In the genomic region with DNA sequence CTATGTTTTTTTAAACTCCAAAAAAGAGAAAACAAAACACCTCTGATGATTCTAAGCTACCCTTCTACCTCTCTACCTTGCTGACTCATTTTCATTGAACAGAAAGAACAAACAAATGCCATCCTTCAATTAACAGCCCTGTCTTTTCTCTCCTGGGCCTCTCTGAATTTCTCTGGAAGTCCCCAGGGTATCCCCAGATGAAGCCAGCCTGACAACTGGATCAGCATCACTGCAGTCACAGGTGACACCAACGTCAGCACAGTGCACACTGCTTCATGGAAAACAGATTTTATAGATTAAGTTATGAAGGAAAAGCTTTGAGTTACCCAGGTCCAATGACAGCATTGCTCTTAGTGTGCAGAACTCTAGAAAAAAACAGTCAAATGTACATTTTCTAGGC, we compare ENCODE assay signal across 29 cellular contexts. TPM values are rescaled to one million over a fixed set of nuclear protein-coding genes. Genes with fewer than 3 reads are reported as not detected.
DNase-seq lines count a peak whose midpoint lies in the region; ATAC-seq and TF ChIP-seq lines count a peak whose summit lies in the region.
"Had no signal": no experiment of that assay in that cellular context is flagged by ENCODE, and none has a peak within 500 bp of the region (broad histone marks: within the 10 kb centered on the region; RNA-seq: fewer than 3 reads in every experiment).

No MANE protein-coding gene starts in this region.

- peak; percentile 45 for ATAC-seq in activated CD8-positive, alpha-beta T cell treated with anti-CD3 and anti-CD28 coated beads for 36 hours
- no peak for ATAC-seq in activated CD8-positive, alpha-beta T cell treated with anti-CD3 and anti-CD28 coated beads, Interleukin-2, amount 10 ng/mL, durations not matched to agents 7 days and 5 days
- peak; percentile 74 for ATAC-seq in GM18868 (IDR thresholded peaks at IDR 0.05; ENCODE audit: unreplicated experiment)
- ATAC-seq in T-helper 17 cell, result peak; percentile 46
- no peak for ATAC-seq in stimulated activated effector memory CD8-positive, alpha-beta T cell treated with anti-CD3 and anti-CD28 coated beads, Interleukin-12 subunit alpha, Interleukin-12 subunit beta, amount 100 ng/mL, for 72 hours
- no peak for ATAC-seq in GM21367 (IDR thresholded peaks at IDR 0.05; ENCODE audit: unreplicated experiment)
- ATAC-seq: CD8-positive, alpha-beta T cell; gastroesophageal sphincter; lower lobe of right lung; naive thymus-derived CD8-positive, alpha-beta T cell; PC-3 had no signal

- no peak for TF ChIP-seq CTCF in activated CD8-positive, alpha-beta T cell treated with anti-CD3 and anti-CD28 coated beads for 36 hours (IDR thresholded peaks at IDR 0.05)

- peak; percentile 41 for DNase-seq in activated CD8-positive, alpha-beta T cell treated with anti-CD3 and anti-CD28 coated beads for 36 hours
- DNase-seq in activated CD8-positive, alpha-beta T cell treated with anti-CD3 and anti-CD28 coated beads, Interleukin-2, amount 10 ng/mL, durations not matched to agents 7 days and 5 days, result no peak
- DNase-seq in T-helper 17 cell (no peak), G401 (ENCODE audit: low spot score) (no peak)
- DNase-seq in stimulated activated effector memory CD8-positive, alpha-beta T cell treated with anti-CD3 and anti-CD28 coated beads, Interleukin-12 subunit alpha, Interleukin-12 subunit beta, amount 100 ng/mL, for 72 hours (ENCODE audit: low spot score in 2 of 2), result no peak
- DNase-seq: ACHN; activated B cell treated with CpG ODN at 0.5 μM for 24 hours; caudate nucleus; CD8-positive, alpha-beta T cell; effector CD8-positive, alpha-beta T cell; GM23248; hippocampal formation; lower lobe of right lung; naive thymus-derived CD8-positive, alpha-beta T cell; NCI-H1436 treated with DMSO at 0.1 percent for 48 hours; NCI-H2081 treated with DMSO at 0.1 percent for 48 hours; NCI-H345; NCI-H69; occipital lobe; PC-3; stomach; T-helper 1 cell; uterus had no signal

- H3K27ac Mint-ChIP-seq in activated CD8-positive, alpha-beta T cell treated with anti-CD3 and anti-CD28 coated beads for 36 hours, result peak overlapping the region; percentile 73
- H3K27ac Mint-ChIP-seq in activated CD8-positive, alpha-beta T cell treated with anti-CD3 and anti-CD28 coated beads, Interleukin-2, amount 10 ng/mL, durations not matched to agents 7 days and 5 days, result no peak overlapping the region
- H3K27ac Mint-ChIP-seq in T-helper 17 cell, result peak overlapping the region; percentile 88
- H3K27ac Mint-ChIP-seq in stimulated activated effector memory CD8-positive, alpha-beta T cell treated with anti-CD3 and anti-CD28 coated beads, Interleukin-12 subunit alpha, Interleukin-12 subunit beta, amount 100 ng/mL, for 72 hours, result peak overlapping the region; percentile 74
- H3K27ac Mint-ChIP-seq: activated B cell treated with CpG ODN at 0.5 μM for 24 hours; B cell; CD8-positive, alpha-beta T cell had no signal

- H3K9me3 ChIP-seq in T-helper 17 cell (ENCODE audit: control insufficient read depth, low read length, poor library complexity, severe bottlenecking), result no peaks in the 10 kb centered on the region
- H3K9me3 ChIP-seq: gastroesophageal sphincter, lower lobe of right lung, stomach, uterus had no signal

- in situ Hi-C loops in G401 (cut with HindIII; ENCODE audit: low sequenced_read_pairs), result no loop called here

- peaks cover 50% of the 10 kb centered on the region for H3K4me1 Mint-ChIP-seq in activated CD8-positive, alpha-beta T cell treated with anti-CD3 and anti-CD28 coated beads for 36 hours (ENCODE audit: low read depth)
- H3K4me1 Mint-ChIP-seq in activated CD8-positive, alpha-beta T cell treated with anti-CD3 and anti-CD28 coated beads, Interleukin-2, amount 10 ng/mL, durations not matched to agents 7 days and 5 days (ENCODE audit: low read depth), result peaks cover 33% of the 10 kb centered on the region
- peaks cover 45% of the 10 kb centered on the region for H3K4me1 Mint-ChIP-seq in T-helper 17 cell
- peaks cover 57% of the 10 kb centered on the region for H3K4me1 Mint-ChIP-seq in stimulated activated effector memory CD8-positive, alpha-beta T cell treated with anti-CD3 and anti-CD28 coated beads, Interleukin-12 subunit alpha, Interleukin-12 subunit beta, amount 100 ng/mL, for 72 hours

- no peak overlapping the region for H3K4me3 Mint-ChIP-seq in activated CD8-positive, alpha-beta T cell treated with anti-CD3 and anti-CD28 coated beads for 36 hours
- H3K4me3 Mint-ChIP-seq in activated CD8-positive, alpha-beta T cell treated with anti-CD3 and anti-CD28 coated beads, Interleukin-2, amount 10 ng/mL, durations not matched to agents 7 days and 5 days, result no peak overlapping the region
- peak overlapping the region; percentile 19 for H3K4me3 Mint-ChIP-seq in T-helper 17 cell
- H3K4me3 Mint-ChIP-seq in stimulated activated effector memory CD8-positive, alpha-beta T cell treated with anti-CD3 and anti-CD28 coated beads, Interleukin-12 subunit alpha, Interleukin-12 subunit beta, amount 100 ng/mL, for 72 hours, result no peak overlapping the region
- H3K4me3 Mint-ChIP-seq: activated B cell treated with CpG ODN at 0.5 μM for 24 hours; B cell; CD8-positive, alpha-beta T cell had no signal

- POLR2A ChIA-PET in activated CD8-positive, alpha-beta T cell treated with anti-CD3 and anti-CD28 coated beads for 36 hours (lab: Charles Lee), result interaction anchor here (1.0 to 1.8 kb wide), 6 partner anchors 9 to 136 kb away, joined by 3 to 9 read pairs (median 4); partner anchors contain the start of gene UPP1
- POLR2A ChIA-PET in activated CD8-positive, alpha-beta T cell treated with anti-CD3 and anti-CD28 coated beads, Interleukin-2, amount 10 ng/mL, durations not matched to agents 7 days and 5 days (lab: Charles Lee), result interaction anchor here (0.6 kb wide), 1 partner anchor 212 kb away, joined by 3 read pairs; no protein-coding TSS in a partner anchor

- peaks cover 64% of the 10 kb centered on the region for H3K36me3 Mint-ChIP-seq in activated CD8-positive, alpha-beta T cell treated with anti-CD3 and anti-CD28 coated beads for 36 hours (ENCODE audit: low read depth)
- peaks cover 67% of the 10 kb centered on the region for H3K36me3 Mint-ChIP-seq in activated CD8-positive, alpha-beta T cell treated with anti-CD3 and anti-CD28 coated beads, Interleukin-2, amount 10 ng/mL, durations not matched to agents 7 days and 5 days (ENCODE audit: low read depth)
- H3K36me3 Mint-ChIP-seq in T-helper 17 cell (ENCODE audit: low read depth), result peaks cover 13% of the 10 kb centered on the region
- peaks cover 100% of the 10 kb centered on the region for H3K36me3 Mint-ChIP-seq in stimulated activated effector memory CD8-positive, alpha-beta T cell treated with anti-CD3 and anti-CD28 coated beads, Interleukin-12 subunit alpha, Interleukin-12 subunit beta, amount 100 ng/mL, for 72 hours

- intact Hi-C loops in activated CD8-positive, alpha-beta T cell treated with anti-CD3 and anti-CD28 coated beads for 36 hours (cut with micrococcal nuclease), result no loop called here

- no peaks in the 10 kb centered on the region for H3K9me3 Mint-ChIP-seq in activated CD8-positive, alpha-beta T cell treated with anti-CD3 and anti-CD28 coated beads for 36 hours
- H3K9me3 Mint-ChIP-seq in activated CD8-positive, alpha-beta T cell treated with anti-CD3 and anti-CD28 coated beads, Interleukin-2, amount 10 ng/mL, durations not matched to agents 7 days and 5 days (ENCODE audit: insufficient read depth), result no peaks in the 10 kb centered on the region
- H3K9me3 Mint-ChIP-seq in stimulated activated effector memory CD8-positive, alpha-beta T cell treated with anti-CD3 and anti-CD28 coated beads, Interleukin-12 subunit alpha, Interleukin-12 subunit beta, amount 100 ng/mL, for 72 hours, result no peaks in the 10 kb centered on the region
- H3K9me3 Mint-ChIP-seq: activated B cell treated with CpG ODN at 0.5 μM for 24 hours; CD8-positive, alpha-beta T cell; IgD-negative memory B cell; naive thymus-derived CD8-positive, alpha-beta T cell had no signal

- no peaks in the 10 kb centered on the region for H3K27me3 Mint-ChIP-seq in activated CD8-positive, alpha-beta T cell treated with anti-CD3 and anti-CD28 coated beads for 36 hours
- no peaks in the 10 kb centered on the region for H3K27me3 Mint-ChIP-seq in activated CD8-positive, alpha-beta T cell treated with anti-CD3 and anti-CD28 coated beads, Interleukin-2, amount 10 ng/mL, durations not matched to agents 7 days and 5 days (ENCODE audit: low read depth)
- no peaks in the 10 kb centered on the region for H3K27me3 Mint-ChIP-seq in T-helper 17 cell
- H3K27me3 Mint-ChIP-seq: activated B cell treated with CpG ODN at 0.5 μM for 24 hours; B cell; IgD-negative memory B cell; naive thymus-derived CD8-positive, alpha-beta T cell had no signal

- CTCF ChIA-PET in activated CD8-positive, alpha-beta T cell treated with anti-CD3 and anti-CD28 coated beads for 36 hours (lab: Charles Lee), result interaction anchor here (0.8 to 3.2 kb wide), 6 partner anchors 9 to 137 kb away, joined by 3 to 13 read pairs (median 4); no protein-coding TSS in a partner anchor
- CTCF ChIA-PET in activated CD8-positive, alpha-beta T cell treated with anti-CD3 and anti-CD28 coated beads, Interleukin-2, amount 10 ng/mL, durations not matched to agents 7 days and 5 days (lab: Charles Lee), result interaction anchor here (1.6 to 3.1 kb wide), 3 partner anchors 14 to 137 kb away, joined by 7 to 15 read pairs (median 14); no protein-coding TSS in a partner anchor

RNA-seq across cellular contexts. Expression of gene HUS1, which starts 5.7 kb away (rescaled TPM):
- 10 to 100 TPM; 37.1 to 43.5 TPM for total RNA-seq in activated CD8-positive, alpha-beta T cell treated with anti-CD3 and anti-CD28 coated beads for 36 hours
- 10 to 100 TPM; 28.9 to 31.6 TPM for total RNA-seq in activated CD8-positive, alpha-beta T cell treated with anti-CD3 and anti-CD28 coated beads, Interleukin-2, amount 10 ng/mL, durations not matched to agents 7 days and 5 days
- 10 to 100 TPM; 57.7 to 65.1 TPM for total RNA-seq in T-helper 17 cell
- 7.5 and 10.9 TPM in 2 replicates for total RNA-seq in G401 (2014; rRNA removed; shearing (Covaris generic))

RNA-seq across cellular contexts. Expression of gene PKD1L1, which starts 25.5 kb away (rescaled TPM):
- total RNA-seq in activated CD8-positive, alpha-beta T cell treated with anti-CD3 and anti-CD28 coated beads for 36 hours, result under 1 TPM; 0.09 to 0.20 TPM
- total RNA-seq in activated CD8-positive, alpha-beta T cell treated with anti-CD3 and anti-CD28 coated beads, Interleukin-2, amount 10 ng/mL, durations not matched to agents 7 days and 5 days, result under 1 TPM; 0.08 to 0.11 TPM
- total RNA-seq in T-helper 17 cell, result under 1 TPM; 0.77 to 0.83 TPM
- total RNA-seq in G401 (2014; rRNA removed; shearing (Covaris generic)), result 0.14 and 3.6 TPM in 2 replicates
- total RNA-seq: HT-29 had no signal

RNA-seq across cellular contexts. Expression of gene SUN3, which starts 55.2 kb away (rescaled TPM):
- total RNA-seq in activated CD8-positive, alpha-beta T cell treated with anti-CD3 and anti-CD28 coated beads for 36 hours, result under 1 TPM in 1 of 2 experiments, not detected in 1; 0.95 TPM
- total RNA-seq in activated CD8-positive, alpha-beta T cell treated with anti-CD3 and anti-CD28 coated beads, Interleukin-2, amount 10 ng/mL, durations not matched to agents 7 days and 5 days, result under 1 TPM in 1 of 2 experiments, not detected in 1; 0.97 TPM
- total RNA-seq in T-helper 17 cell, result not detected
- total RNA-seq in G401 (2014; rRNA removed; shearing (Covaris generic)), result 0.54 TPM in 1 of 2 replicates, not detected in the other
- total RNA-seq: activated B cell treated with CpG ODN at 0.5 μM for 24 hours; B cell; CD8-positive, alpha-beta T cell; gastroesophageal sphincter; GM23248; HT-29; lower lobe of right lung; naive thymus-derived CD8-positive, alpha-beta T cell; occipital lobe; PC-3; stomach; uterus had no signal

Comparison
In these comparisons a context has a peak if more than half of its experiments do, and no peak if none do; other contexts are left out.
1. ATAC-seq: peak in activated CD8-positive, alpha-beta T cell treated with anti-CD3 and anti-CD28 coated beads for 36 hours (single experiment), GM18868 (single experiment) and T-helper 17 cell (single experiment); none in activated CD8-positive, alpha-beta T cell treated with anti-CD3 and anti-CD28 coated beads, Interleukin-2, amount 10 ng/mL, durations not matched to agents 7 days and 5 days (single experiment), stimulated activated effector memory CD8-positive, alpha-beta T cell treated with anti-CD3 and anti-CD28 coated beads, Interleukin-12 subunit alpha, Interleukin-12 subunit beta, amount 100 ng/mL, for 72 hours (single experiment) and GM21367 (single experiment).